In the genomic region with DNA sequence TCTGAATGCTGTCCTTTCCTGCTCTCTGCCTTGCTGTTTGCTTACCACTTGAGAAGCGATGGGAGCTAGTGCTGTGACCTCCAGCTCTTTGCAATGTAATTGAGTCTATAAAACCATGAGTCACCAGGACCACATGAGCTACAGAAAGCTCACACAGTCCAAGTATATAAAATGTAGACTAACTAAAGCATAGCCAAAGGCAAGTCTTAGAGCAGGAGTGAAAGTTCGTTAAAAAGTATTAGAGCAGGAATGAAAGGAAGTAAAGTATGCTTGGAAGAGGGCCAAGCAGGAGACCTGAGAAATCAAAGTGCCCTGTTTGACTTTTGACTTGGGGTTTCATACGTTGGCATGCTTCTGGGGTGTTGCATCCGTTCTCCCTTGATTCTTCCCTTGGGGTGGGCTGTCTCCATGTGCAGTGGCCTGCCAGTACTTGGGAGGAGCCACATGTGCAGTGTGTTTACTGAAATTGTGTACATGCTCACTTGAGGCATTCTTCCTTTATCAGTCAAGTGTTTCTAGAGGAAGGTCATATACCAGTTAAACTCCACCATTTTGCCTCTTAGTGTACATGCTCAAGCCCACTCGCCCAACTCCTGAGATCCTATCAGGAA, we compare ENCODE assay signal across 14 cellular contexts.
DNase-seq lines count a peak whose midpoint lies in the region; ATAC-seq, FAIRE-seq and TF ChIP-seq lines count a peak whose summit lies in the region.
"Had no signal": no experiment of that assay in that cellular context is flagged by ENCODE, and none has a peak within 500 bp of the region (broad histone marks: within the 10 kb centered on the region; RNA-seq: fewer than 3 reads in every experiment).

No MANE protein-coding gene starts in this region.

- H3K27ac Mint-ChIP-seq in astrocyte (ENCODE audit: unreplicated experiment): no peak overlapping the region

- no peaks in the 10 kb centered on the region for H4K20me1 ChIP-seq in astrocyte (ENCODE audit: insufficient read depth, low read length)

- H3K27me3 Mint-ChIP-seq in astrocyte (ENCODE audit: low read depth, unreplicated experiment): no peaks in the 10 kb centered on the region

- no peaks in the 10 kb centered on the region for H3K36me3 Mint-ChIP-seq in astrocyte (ENCODE audit: low read depth, unreplicated experiment)

- H3K36me3 ChIP-seq in MG63 (no peaks in the 10 kb centered on the region), astrocyte (ENCODE audit: insufficient read depth, low read length) (no peaks in the 10 kb centered on the region), spleen (no peaks in the 10 kb centered on the region)

- peak overlapping the region; percentile 6 for H3K4me2 ChIP-seq in astrocyte (ENCODE audit: low read length)

- H3K9me3 ChIP-seq in MG63 (no peaks in the 10 kb centered on the region), astrocyte (ENCODE audit: insufficient read depth, low read depth, low read length) (no peaks in the 10 kb centered on the region), spleen (no peaks in the 10 kb centered on the region)

- H3K27ac ChIP-seq in astrocyte (ENCODE audit: low read depth, low read length): no peak overlapping the region
- H3K27ac ChIP-seq in coronary artery: no peak overlapping the region
- H3K27ac ChIP-seq in spleen: no peak overlapping the region

- H3K4me3 Mint-ChIP-seq in astrocyte (ENCODE audit: unreplicated experiment): no peak overlapping the region

- WGBS in spleen, 5 donors: 79 to 88% (median 81%) methylated on average over 5 of the region's 5 CpGs

- ATAC-seq in left colon (peak; percentile 97), GM21723 (IDR thresholded peaks at IDR 0.05; ENCODE audit: unreplicated experiment) (no peak)
- ATAC-seq: HCT116 had no signal

- H3K4me1 ChIP-seq in astrocyte (ENCODE audit: insufficient read depth, low read length): no peaks in the 10 kb centered on the region
- no peaks in the 10 kb centered on the region for H3K4me1 ChIP-seq in spleen

- intact Hi-C loops in left colon (cut with DNase I, micrococcal nuclease) (no loop called here), spleen (cut with DNase I; ENCODE audit: low total_unique reads) (no loop called here)

- no peak overlapping the region for H3K9ac ChIP-seq in astrocyte (ENCODE audit: low read length)

- DNase-seq in DMS153 treated with DMSO at 0.1 percent for 48 hours (lab: John Stamatoyannopoulos, UW; ENCODE audit: unreplicated experiment) (peak; percentile 77), MG63 (peak; percentile 31), astrocyte (ENCODE audit: low read depth) (peak; percentile 16), left colon (peak; percentile 15 to 35), amygdala (lab: John Stamatoyannopoulos, UW) (no peak), coronary artery (ENCODE audit: low spot score) (no peak), spleen (no peak)
- DNase-seq: activated CD4-positive, CD25-positive, alpha-beta regulatory T cell treated with anti-CD3 and anti-CD28 coated beads, Interleukin-2, amount 50 U/mL, for 72 hours; activated gamma-delta T cell treated with Interleukin-2 at 50 U/mL for 16 hours; DMS 273 treated with DMSO at 0.1 percent for 48 hours; kidney; nucleus accumbens had no signal

- H3K4me3 ChIP-seq in MG63 (no peak overlapping the region), astrocyte (ENCODE audit: insufficient read depth, low read depth, low read length) (no peak overlapping the region), coronary artery (no peak overlapping the region), spleen (no peak overlapping the region)

- peaks cover 11% of the 10 kb centered on the region for H3K4me1 Mint-ChIP-seq in astrocyte (ENCODE audit: low read depth, unreplicated experiment)

- TF ChIP-seq CTCF in astrocyte (IDR thresholded peaks at IDR 0.05; ENCODE audit: insufficient read depth, low read depth, low read length): no peak
- no peak for TF ChIP-seq CTCF in coronary artery (IDR thresholded peaks at IDR 0.05)
- no peak for TF ChIP-seq CTCF in spleen (IDR thresholded peaks at IDR 0.05 in 8 of 11, conservative IDR thresholded peaks at IDR 0.05 in 3 of 11)

- H3K27me3 ChIP-seq in MG63 (no peaks in the 10 kb centered on the region), astrocyte (ENCODE audit: insufficient read depth, low read length) (no peaks in the 10 kb centered on the region), spleen (replicated peaks in 1 of 7) (no peaks in the 10 kb centered on the region)

- H2AFZ ChIP-seq in astrocyte (ENCODE audit: low read depth, low read length): no peak overlapping the region

- no peaks in the 10 kb centered on the region for H3K9me3 Mint-ChIP-seq in astrocyte (ENCODE audit: unreplicated experiment)

- H3K79me2 ChIP-seq in astrocyte (ENCODE audit: insufficient read depth, low read length): no peaks in the 10 kb centered on the region

- FAIRE-seq in astrocyte (lab: Jason Lieb, UNC): peak; percentile 59
- FAIRE-seq: kidney had no signal

- no peak for TF ChIP-seq POLR2A in spleen (IDR thresholded peaks at IDR 0.05)

Comparison
In these comparisons a context has a peak if more than half of its experiments do, and no peak if none do; other contexts are left out.
1. DNase-seq: peak in DMS153 treated with DMSO at 0.1 percent for 48 hours (single experiment), MG63 (single experiment), astrocyte (single experiment) and left colon (2 of 2); none in amygdala (0 of 56), coronary artery (single experiment) and spleen (single experiment).